ENCODE assay signal across 18 cellular contexts in genomic region chr14:76250345-76250744, GRCh38.
DNase-seq lines count a peak whose midpoint lies in the region; ATAC-seq and TF ChIP-seq lines count a peak whose summit lies in the region.
"Had no signal": no experiment of that assay in that cellular context is flagged by ENCODE, and none has a peak within 500 bp of the region (broad histone marks: within the 10 kb centered on the region; RNA-seq: fewer than 3 reads in every experiment).

No MANE protein-coding gene starts in this region.

- H3K4me1 Mint-ChIP-seq in WTC11 (peaks cover 20% of the 10 kb centered on the region), progenitor cell of endocrine pancreas (ENCODE audit: low read depth) (peaks cover 26% of the 10 kb centered on the region)
- H3K4me1 Mint-ChIP-seq: IgD-negative memory B cell had no signal

- no peaks in the 10 kb centered on the region for H3K36me3 ChIP-seq in body of pancreas (replicated peaks in 1 of 2; ENCODE audit: insufficient read depth in 1 of 2, low read depth in 2 of 2)

- no peaks in the 10 kb centered on the region for H3K9me3 ChIP-seq in body of pancreas

- WGBS in body of pancreas, 2 donors, result 13 to 21% methylated on average over 9 of the region's 9 CpGs

- H3K27me3 Mint-ChIP-seq in WTC11 (ENCODE audit: low read depth) (no peaks in the 10 kb centered on the region), progenitor cell of endocrine pancreas (peaks cover 13% of the 10 kb centered on the region)

- no peaks in the 10 kb centered on the region for H3K27me3 ChIP-seq in body of pancreas
- H3K27me3 ChIP-seq: BLaER1 treated with 17β-estradiol and CSF1 and Interleukin-3, amounts not matched to agents 10 nM and 100 nM had no signal

- no peak for TF ChIP-seq CTCF in WTC11 (IDR thresholded peaks at IDR 0.05)
- no peak for TF ChIP-seq CTCF in progenitor cell of endocrine pancreas (IDR thresholded peaks at IDR 0.05; ENCODE audit: unreplicated experiment)
- no peak for TF ChIP-seq CTCF in body of pancreas (IDR thresholded peaks at IDR 0.05)

- no peak overlapping the region for H3K4me3 Mint-ChIP-seq in WTC11
- peak overlapping the region; percentile 8 for H3K4me3 Mint-ChIP-seq in progenitor cell of endocrine pancreas (ENCODE audit: low read depth)
- H3K4me3 Mint-ChIP-seq: CD8-positive, alpha-beta T cell; IgD-negative memory B cell had no signal

- no peak overlapping the region for H3K27ac ChIP-seq in body of pancreas
- H3K27ac ChIP-seq: BLaER1 treated with 17β-estradiol and CSF1 and Interleukin-3, amounts not matched to agents 10 nM and 100 nM had no signal

- peak; percentile 44; the same call in 1 of the 2 replicates for ATAC-seq in WTC11
- ATAC-seq in body of pancreas, result no peak
- no peak for ATAC-seq in GM19351 (IDR thresholded peaks at IDR 0.05; ENCODE audit: unreplicated experiment)
- ATAC-seq: CD8-positive, alpha-beta T cell had no signal

- no peak overlapping the region for H3K4me3 ChIP-seq in body of pancreas
- H3K4me3 ChIP-seq: BLaER1 treated with 17β-estradiol and CSF1 and Interleukin-3, amounts not matched to agents 10 nM and 100 nM had no signal

- DNase-seq in NCI-H2107 treated with DMSO at 0.1 percent for 48 hours (lab: John Stamatoyannopoulos, UW; ENCODE audit: unreplicated experiment) (peak; percentile 82), NCI-H2107 (lab: John Stamatoyannopoulos, UW) (no peak), DMS79 treated with DMSO at 0.1 percent for 48 hours (lab: John Stamatoyannopoulos, UW) (peak; percentile 89), WTC11 (ENCODE audit: low spot score) (no peak), progenitor cell of endocrine pancreas (ENCODE audit: low spot score, unreplicated experiment) (peak; percentile 12), body of pancreas (no peak)
- DNase-seq: 8988T; Calu3; CD8-positive, alpha-beta T cell; EL; GF-D8; NCI-H1417 treated with DMSO at 0.1 percent for 48 hours; NCI-H187; NCI-H524; Right ventricle myocardium superior had no signal

- POLR2A ChIA-PET in WTC11 (lab: Charles Lee), result no interaction called here

- no peaks in the 10 kb centered on the region for H3K4me1 ChIP-seq in body of pancreas

- no peaks in the 10 kb centered on the region for H3K36me3 Mint-ChIP-seq in WTC11
- no peaks in the 10 kb centered on the region for H3K36me3 Mint-ChIP-seq in progenitor cell of endocrine pancreas (ENCODE audit: insufficient read depth)
- H3K36me3 Mint-ChIP-seq: CD8-positive, alpha-beta T cell; IgD-negative memory B cell had no signal

- intact Hi-C loops in body of pancreas (cut with DNase I), result no loop called here

- CTCF ChIA-PET in WTC11 (lab: Charles Lee), result interaction anchor here (0.6 to 1.3 kb wide), 5 partner anchors 60 to 240 kb away, joined by 3 to 5 read pairs (median 4); no protein-coding TSS in a partner anchor

- H3K27ac Mint-ChIP-seq in WTC11 (no peak overlapping the region), progenitor cell of endocrine pancreas (no peak overlapping the region)
- H3K27ac Mint-ChIP-seq: CD8-positive, alpha-beta T cell; IgD-negative memory B cell had no signal

- H3K9me3 Mint-ChIP-seq in WTC11 (no peaks in the 10 kb centered on the region), progenitor cell of endocrine pancreas (ENCODE audit: low read depth) (no peaks in the 10 kb centered on the region)
- H3K9me3 Mint-ChIP-seq: CD8-positive, alpha-beta T cell; IgD-negative memory B cell had no signal

- TF ChIP-seq POLR2A in body of pancreas (IDR thresholded peaks at IDR 0.05), result no peak

TF ChIP-seq in WTC11, 78 proteins besides CTCF, POLR2A, EP300 and RAD21:
- TF ChIP-seq FOXJ3 (CRISPR knock-in tag; IDR thresholded peaks at IDR 0.05; ENCODE audit: borderline replicate concordance), result no peak

Comparison
In these comparisons a context has a peak if more than half of its experiments do, and no peak if none do; other contexts are left out.
1. DNase-seq: peak in NCI-H2107 treated with DMSO at 0.1 percent for 48 hours (single experiment), DMS79 treated with DMSO at 0.1 percent for 48 hours (single experiment) and progenitor cell of endocrine pancreas (single experiment); none in NCI-H2107 (single experiment), WTC11 (single experiment) and body of pancreas (0 of 4).